In the genomic region with DNA sequence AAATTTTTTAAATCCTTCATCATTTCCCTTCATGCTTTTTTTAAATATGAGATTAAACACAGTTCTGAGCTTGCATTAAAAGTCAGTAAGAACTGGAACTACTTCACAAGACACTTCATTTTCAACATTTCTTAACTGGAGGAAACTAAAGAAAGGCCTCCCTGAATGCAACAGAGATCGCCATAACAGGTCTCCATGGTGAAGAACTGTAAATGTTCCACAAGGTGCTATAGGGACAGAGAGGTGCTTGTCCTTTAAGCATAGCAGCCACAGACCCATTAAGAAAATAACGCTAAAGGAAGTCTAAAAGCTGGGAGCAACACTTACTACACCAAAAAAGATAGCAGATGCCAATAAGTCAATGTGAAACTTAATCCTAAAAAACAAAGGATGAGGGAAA, we compare ENCODE assay signal across 10 cellular contexts. TPM values are rescaled to one million over a fixed set of nuclear protein-coding genes. Genes with fewer than 3 reads are reported as not detected.
A peak's percentile ranks its signal among the peaks of the same experiment; 100 is the strongest.
DNase-seq lines count a peak whose midpoint lies in the region; ATAC-seq lines count a peak whose summit lies in the region.
"Had no signal": no experiment of that assay in that cellular context is flagged by ENCODE, and none has a peak within 500 bp of the region (broad histone marks: within the 10 kb centered on the region; RNA-seq: fewer than 3 reads in every experiment).

No MANE protein-coding gene starts in this region.

- H3K27me3 Mint-ChIP-seq in activated T-cell treated with anti-CD3 and anti-CD28 coated beads, Interleukin-2, amount 50 U/mL, for 24 hours, result no peaks in the 10 kb centered on the region
- H3K27me3 Mint-ChIP-seq in activated naive CD8-positive, alpha-beta T cell treated with anti-CD3 and anti-CD28 coated beads, Interleukin-2, amount 50 U/mL, for 24 hours, result no peaks in the 10 kb centered on the region
- no peaks in the 10 kb centered on the region for H3K27me3 Mint-ChIP-seq in CD8-positive, alpha-beta memory T cell

- POLR2A ChIA-PET in CD8-positive, alpha-beta memory T cell (lab: Charles Lee), result no interaction called here

- peak; percentile 31 for ATAC-seq in HG02678 (IDR thresholded peaks at IDR 0.05; ENCODE audit: unreplicated experiment)
- no peak for ATAC-seq in activated naive CD8-positive, alpha-beta T cell treated with anti-CD3 and anti-CD28 coated beads, Interleukin-2, amount 50 U/mL, for 24 hours
- ATAC-seq in stimulated activated effector memory CD8-positive, alpha-beta T cell treated with anti-CD3 and anti-CD28 coated beads, Interleukin-12 subunit alpha, Interleukin-12 subunit beta, amount 100 ng/mL, for 72 hours, result no peak

- H3K36me3 ChIP-seq in CD8-positive, alpha-beta memory T cell (ENCODE audit: insufficient read depth, low read length), result no peaks in the 10 kb centered on the region

- peak overlapping the region; percentile 64 for H3K27ac Mint-ChIP-seq in activated T-cell treated with anti-CD3 and anti-CD28 coated beads, Interleukin-2, amount 50 U/mL, for 24 hours
- peak overlapping the region; percentile 54 for H3K27ac Mint-ChIP-seq in activated naive CD8-positive, alpha-beta T cell treated with anti-CD3 and anti-CD28 coated beads, Interleukin-2, amount 50 U/mL, for 24 hours
- no peak overlapping the region for H3K27ac Mint-ChIP-seq in stimulated activated effector memory CD8-positive, alpha-beta T cell treated with anti-CD3 and anti-CD28 coated beads, Interleukin-12 subunit alpha, Interleukin-12 subunit beta, amount 100 ng/mL, for 72 hours
- peak overlapping the region in 1 of 8 donors; percentile 26 for H3K27ac Mint-ChIP-seq in CD8-positive, alpha-beta memory T cell

- peaks cover 52% of the 10 kb centered on the region for H3K4me1 Mint-ChIP-seq in activated T-cell treated with anti-CD3 and anti-CD28 coated beads, Interleukin-2, amount 50 U/mL, for 24 hours (ENCODE audit: low read depth)
- peaks cover 47% of the 10 kb centered on the region for H3K4me1 Mint-ChIP-seq in activated naive CD8-positive, alpha-beta T cell treated with anti-CD3 and anti-CD28 coated beads, Interleukin-2, amount 50 U/mL, for 24 hours
- H3K4me1 Mint-ChIP-seq in stimulated activated effector memory CD8-positive, alpha-beta T cell treated with anti-CD3 and anti-CD28 coated beads, Interleukin-12 subunit alpha, Interleukin-12 subunit beta, amount 100 ng/mL, for 72 hours, result peaks cover 23% of the 10 kb centered on the region
- H3K4me1 Mint-ChIP-seq in CD8-positive, alpha-beta memory T cell, result peaks cover 43 to 71% (median 68%) of the 10 kb centered on the region in 3 donors

- CTCF ChIA-PET in CD8-positive, alpha-beta memory T cell (lab: Charles Lee), result interaction anchor here (0.9 to 1.4 kb wide), 2 partner anchors 10 to 576 kb away, joined by 3 read pairs; no protein-coding TSS in a partner anchor

- in situ Hi-C loops in KBM-7 (cut with MboI; ENCODE audit: low pct_unique_long_range_greater_than_20kb, low sequenced_read_pairs), result no loop called here

- no peak overlapping the region for H3K4me3 ChIP-seq in CD8-positive, alpha-beta memory T cell (ENCODE audit: low read length)

- H3K27me3 ChIP-seq in CD8-positive, alpha-beta memory T cell (ENCODE audit: insufficient read depth, low read length, poor library complexity, severe bottlenecking), result no peaks in the 10 kb centered on the region

- peak overlapping the region; percentile 48 for H3K4me3 Mint-ChIP-seq in activated T-cell treated with anti-CD3 and anti-CD28 coated beads, Interleukin-2, amount 50 U/mL, for 24 hours
- peak overlapping the region; percentile 17 for H3K4me3 Mint-ChIP-seq in activated naive CD8-positive, alpha-beta T cell treated with anti-CD3 and anti-CD28 coated beads, Interleukin-2, amount 50 U/mL, for 24 hours
- H3K4me3 Mint-ChIP-seq in stimulated activated effector memory CD8-positive, alpha-beta T cell treated with anti-CD3 and anti-CD28 coated beads, Interleukin-12 subunit alpha, Interleukin-12 subunit beta, amount 100 ng/mL, for 72 hours, result peak overlapping the region; percentile 21
- peak overlapping the region in 3 of 7 donors; percentile 10 to 45 (median 25) for H3K4me3 Mint-ChIP-seq in CD8-positive, alpha-beta memory T cell

- H3K36me3 Mint-ChIP-seq in activated T-cell treated with anti-CD3 and anti-CD28 coated beads, Interleukin-2, amount 50 U/mL, for 24 hours (ENCODE audit: low read depth), result peaks cover 18% of the 10 kb centered on the region
- H3K36me3 Mint-ChIP-seq in activated naive CD8-positive, alpha-beta T cell treated with anti-CD3 and anti-CD28 coated beads, Interleukin-2, amount 50 U/mL, for 24 hours (ENCODE audit: low read depth), result peaks cover 3% of the 10 kb centered on the region
- H3K36me3 Mint-ChIP-seq in stimulated activated effector memory CD8-positive, alpha-beta T cell treated with anti-CD3 and anti-CD28 coated beads, Interleukin-12 subunit alpha, Interleukin-12 subunit beta, amount 100 ng/mL, for 72 hours, result peaks cover 8% of the 10 kb centered on the region
- peaks cover 3 to 9% (median 4%) of the 10 kb centered on the region in 3 donors for H3K36me3 Mint-ChIP-seq in CD8-positive, alpha-beta memory T cell

- H3K27ac ChIP-seq in CD8-positive, alpha-beta memory T cell (ENCODE audit: low read depth, low read length), result no peak overlapping the region

- no peaks in the 10 kb centered on the region for H3K9me3 Mint-ChIP-seq in activated T-cell treated with anti-CD3 and anti-CD28 coated beads, Interleukin-2, amount 50 U/mL, for 24 hours
- H3K9me3 Mint-ChIP-seq in activated naive CD8-positive, alpha-beta T cell treated with anti-CD3 and anti-CD28 coated beads, Interleukin-2, amount 50 U/mL, for 24 hours, result no peaks in the 10 kb centered on the region
- no peaks in the 10 kb centered on the region for H3K9me3 Mint-ChIP-seq in stimulated activated effector memory CD8-positive, alpha-beta T cell treated with anti-CD3 and anti-CD28 coated beads, Interleukin-12 subunit alpha, Interleukin-12 subunit beta, amount 100 ng/mL, for 72 hours
- H3K9me3 Mint-ChIP-seq in CD8-positive, alpha-beta memory T cell, result no peaks in the 10 kb centered on the region

- no peaks in the 10 kb centered on the region for H3K9me3 ChIP-seq in CD8-positive, alpha-beta memory T cell (ENCODE audit: low read length)

- peaks cover 11% of the 10 kb centered on the region for H3K4me1 ChIP-seq in CD8-positive, alpha-beta memory T cell (ENCODE audit: insufficient read depth, low read length)

- DNase-seq in activated T-cell treated with anti-CD3 and anti-CD28 coated beads, Interleukin-2, amount 50 U/mL, for 24 hours, result no peak
- no peak for DNase-seq in activated T-cell treated with anti-CD3 and anti-CD28 coated beads, Interleukin-2, amount 50 U/mL, for 1 hour
- no peak for DNase-seq in activated naive CD8-positive, alpha-beta T cell treated with anti-CD3 and anti-CD28 coated beads, Interleukin-2, amount 50 U/mL, for 24 hours
- DNase-seq in stimulated activated effector memory CD8-positive, alpha-beta T cell treated with anti-CD3 and anti-CD28 coated beads, Interleukin-12 subunit alpha, Interleukin-12 subunit beta, amount 100 ng/mL, for 72 hours (ENCODE audit: low spot score in 2 of 2), result no peak
- no peak for DNase-seq in KBM-7
- no peak for DNase-seq in CD8-positive, alpha-beta memory T cell
- DNase-seq in NCI-H2029 (lab: John Stamatoyannopoulos, UW), result no peak
- DNase-seq: central memory CD4-positive, alpha-beta T cell; retina had no signal

RNA-seq across cellular contexts. Expression of gene STAM2, which starts 8.5 kb away (rescaled TPM):
- total RNA-seq in CD8-positive, alpha-beta memory T cell, result 10 to 100 TPM; 19.6 to 19.8 TPM
- 3.7 TPM for polyA plus RNA-seq in CD8-positive, alpha-beta memory T cell
